Comparison of ENCODE assay signal across 7 cellular contexts in the genomic region with DNA sequence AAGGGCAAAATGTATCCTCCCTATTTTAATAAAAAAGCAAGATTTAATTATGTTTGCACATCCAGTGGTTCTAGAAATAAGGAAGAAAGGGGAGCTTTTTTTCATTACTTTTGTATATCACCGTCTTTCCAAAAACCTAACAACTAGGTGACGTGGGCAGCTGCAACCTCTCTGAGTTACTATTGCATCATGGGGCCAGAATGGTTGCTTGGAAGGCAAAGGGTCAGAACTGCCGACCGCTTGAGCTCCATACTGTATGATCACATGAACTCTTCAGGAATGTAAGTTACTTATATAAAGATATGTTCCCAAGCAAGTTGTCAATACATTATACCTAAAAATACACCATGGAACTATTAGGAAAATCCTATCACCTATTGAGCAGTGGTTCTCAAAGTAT.
"Had no signal": no experiment of that assay in that cellular context is flagged by ENCODE, and none has a peak within 500 bp of the region (broad histone marks: within the 10 kb centered on the region; RNA-seq: fewer than 3 reads in every experiment).

No MANE protein-coding gene starts in this region.

- H3K27ac Mint-ChIP-seq: GM23338, HFFc6 had no signal

- ATAC-seq: GM23338 had no signal

- H3K36me3 ChIP-seq: HAP-1 had no signal

- H3K4me3 ChIP-seq: GM23338, HAP-1 had no signal

- H3K9me3 Mint-ChIP-seq: GM23338, HFFc6 had no signal

- H3K4me1 ChIP-seq: HAP-1 had no signal

- FAIRE-seq: HTR-8/SVneo had no signal

- H3K27ac ChIP-seq: KMS-11 had no signal

- H3K9me3 ChIP-seq: HAP-1 had no signal

- H3K4me2 ChIP-seq: GM23338, KMS-11 had no signal

- DNase-seq: H7, HFFc6, KBM-7 had no signal

- H3K9ac ChIP-seq: KMS-11 had no signal

- H3K4me3 Mint-ChIP-seq: GM23338, HFFc6 had no signal
